In genomic region chr16:9457215-9457614, GRCh38 we compare ENCODE assay signal across 38 cellular contexts.
"Had no signal": no experiment of that assay in that cellular context is flagged by ENCODE, and none has a peak within 500 bp of the region (broad histone marks: within the 10 kb centered on the region; RNA-seq: fewer than 3 reads in every experiment).

No MANE protein-coding gene starts in this region.

- H3K4me3 ChIP-seq: adrenal gland, cardiac muscle cell had no signal

- H3K4me1 Mint-ChIP-seq: activated B cell treated with CpG ODN at 0.5 μM for 24 hours; activated CD4-positive, alpha-beta memory T cell treated with anti-CD3 and anti-CD28 coated beads, Interleukin-2, amount 10 ng/mL, durations not matched to agents 7 days and 5 days; activated CD4-positive, alpha-beta T cell treated with anti-CD3 and anti-CD28 coated beads, Interleukin-2, amount 10 ng/mL, durations not matched to agents 7 days and 5 days; activated CD8-positive, alpha-beta memory T cell treated with anti-CD3 and anti-CD28 coated beads, Interleukin-2, amount 10 ng/mL, durations not matched to agents 7 days and 5 days; activated naive CD8-positive, alpha-beta T cell treated with anti-CD3 and anti-CD28 coated beads for 36 hours; activated T-helper 17 cell treated with anti-CD3 and anti-CD28 coated beads, Interleukin-2, amount 50 U/mL, for 72 hours; brain; central memory CD8-positive, alpha-beta T cell had no signal

- H3K9me3 ChIP-seq: adrenal gland had no signal

- H3K36me3 ChIP-seq: adrenal gland, cardiac muscle cell had no signal

- ATAC-seq: activated CD8-positive, alpha-beta memory T cell treated with anti-CD3 and anti-CD28 coated beads, Interleukin-2, amount 10 ng/mL, durations not matched to agents 7 days and 5 days; activated CD8-positive, alpha-beta T cell treated with anti-CD3 and anti-CD28 coated beads, Interleukin-2, amount 10 ng/mL, durations not matched to agents 7 days and 5 days; activated naive CD4-positive, alpha-beta T cell treated with anti-CD3 and anti-CD28 coated beads, Interleukin-2, amount 50 U/mL, for 72 hours; activated T-cell treated with anti-CD3 and anti-CD28 coated beads, Interleukin-2, amount 50 U/mL, for 4 hours; activated T-cell treated with anti-CD3 and anti-CD28 coated beads, Interleukin-2, amount 50 U/mL, for 72 hours; activated T-helper 17 cell treated with anti-CD3 and anti-CD28 coated beads, Interleukin-2, amount 50 U/mL, for 72 hours had no signal

- H3K4me1 ChIP-seq: adrenal gland had no signal

- H3K27ac ChIP-seq: adrenal gland, cardiac muscle cell, VCaP had no signal

- FAIRE-seq: astrocyte, bronchial epithelial cell, TTC549 had no signal

- H3K27me3 Mint-ChIP-seq: activated CD4-positive, alpha-beta memory T cell treated with anti-CD3 and anti-CD28 coated beads, Interleukin-2, amount 10 ng/mL, durations not matched to agents 7 days and 5 days; activated CD4-positive, alpha-beta T cell treated with anti-CD3 and anti-CD28 coated beads, Interleukin-2, amount 10 ng/mL, durations not matched to agents 7 days and 5 days; activated CD8-positive, alpha-beta memory T cell treated with anti-CD3 and anti-CD28 coated beads, Interleukin-2, amount 10 ng/mL, durations not matched to agents 7 days and 5 days had no signal

- H3K36me3 Mint-ChIP-seq: activated CD8-positive, alpha-beta memory T cell treated with anti-CD3 and anti-CD28 coated beads, Interleukin-2, amount 10 ng/mL, durations not matched to agents 7 days and 5 days; activated naive CD8-positive, alpha-beta T cell treated with anti-CD3 and anti-CD28 coated beads for 36 hours; brain had no signal

- H3K4me3 Mint-ChIP-seq: activated B cell treated with CpG ODN at 0.5 μM for 24 hours; activated CD4-positive, alpha-beta memory T cell treated with anti-CD3 and anti-CD28 coated beads, Interleukin-2, amount 10 ng/mL, durations not matched to agents 7 days and 5 days; activated CD4-positive, alpha-beta T cell treated with anti-CD3 and anti-CD28 coated beads, Interleukin-2, amount 10 ng/mL, durations not matched to agents 7 days and 5 days; activated CD8-positive, alpha-beta memory T cell treated with anti-CD3 and anti-CD28 coated beads, Interleukin-2, amount 10 ng/mL, durations not matched to agents 7 days and 5 days; activated CD8-positive, alpha-beta T cell treated with anti-CD3 and anti-CD28 coated beads, Interleukin-2, amount 10 ng/mL, durations not matched to agents 7 days and 5 days; activated naive CD4-positive, alpha-beta T cell treated with anti-CD3 and anti-CD28 coated beads for 36 hours; activated naive CD8-positive, alpha-beta T cell treated with anti-CD3 and anti-CD28 coated beads for 36 hours; activated T-cell treated with anti-CD3 and anti-CD28 coated beads, Interleukin-2, amount 50 U/mL, for 4 hours; activated T-cell treated with anti-CD3 and anti-CD28 coated beads, Interleukin-2, amount 50 U/mL, for 72 hours; activated T-helper 1 cell treated with anti-CD3 and anti-CD28 coated beads, Interleukin-12 subunit alpha, Interleukin-12 subunit beta, Interleukin-2, Interleukin-4 antibody, amounts not matched to agents 30 ng/mL and 10 ng/mL and 1 ng/mL, durations not matched to agents 14 hours and 24 hours and 36 hours; activated T-helper 17 cell treated with anti-CD3 and anti-CD28 coated beads, Interleukin-2, amount 50 U/mL, for 72 hours; brain; central memory CD8-positive, alpha-beta T cell; T-helper 1 cell treated with Interleukin-12 subunit alpha and Interleukin-12 subunit beta and Interleukin-4 antibody, amounts not matched to agents 30 μg/mL and 1 μg/mL, for 36 hours; T-helper 2 cell treated with Interferon-gamma antibody and Interleukin-4, amounts not matched to agents 5 μg/mL and 100 μg/mL, for 36 hours had no signal

- H3K27ac Mint-ChIP-seq: activated B cell treated with CpG ODN at 0.5 μM for 24 hours; activated CD4-positive, alpha-beta memory T cell treated with anti-CD3 and anti-CD28 coated beads, Interleukin-2, amount 10 ng/mL, durations not matched to agents 7 days and 5 days; activated CD4-positive, alpha-beta T cell treated with anti-CD3 and anti-CD28 coated beads, Interleukin-2, amount 10 ng/mL, durations not matched to agents 7 days and 5 days; activated CD8-positive, alpha-beta memory T cell treated with anti-CD3 and anti-CD28 coated beads, Interleukin-2, amount 10 ng/mL, durations not matched to agents 7 days and 5 days; activated CD8-positive, alpha-beta T cell treated with anti-CD3 and anti-CD28 coated beads, Interleukin-2, amount 10 ng/mL, durations not matched to agents 7 days and 5 days; activated naive CD4-positive, alpha-beta T cell treated with anti-CD3 and anti-CD28 coated beads for 36 hours; activated naive CD4-positive, alpha-beta T cell treated with anti-CD3 and anti-CD28 coated beads, Interleukin-2, amount 50 U/mL, for 72 hours; activated naive CD8-positive, alpha-beta T cell treated with anti-CD3 and anti-CD28 coated beads for 36 hours; activated T-cell treated with anti-CD3 and anti-CD28 coated beads, Interleukin-2, amount 50 U/mL, for 72 hours; activated T-helper 1 cell treated with anti-CD3 and anti-CD28 coated beads, Interleukin-12 subunit alpha, Interleukin-12 subunit beta, Interleukin-2, Interleukin-4 antibody, amounts not matched to agents 30 ng/mL and 10 ng/mL and 1 ng/mL, durations not matched to agents 14 hours and 24 hours and 36 hours; activated T-helper 17 cell treated with anti-CD3 and anti-CD28 coated beads, Interleukin-2, amount 50 U/mL, for 72 hours; brain; T-helper 1 cell treated with Interleukin-12 subunit alpha and Interleukin-12 subunit beta and Interleukin-4 antibody, amounts not matched to agents 30 μg/mL and 1 μg/mL, for 36 hours; T-helper 2 cell treated with Interferon-gamma antibody and Interleukin-4, amounts not matched to agents 5 μg/mL and 100 μg/mL, for 36 hours had no signal

- DNase-seq: activated B cell treated with CpG ODN at 0.5 μM for 24 hours; activated CD4-positive, alpha-beta memory T cell treated with anti-CD3 and anti-CD28 coated beads, Interleukin-2, amount 10 ng/mL, durations not matched to agents 7 days and 5 days; activated CD4-positive, alpha-beta T cell treated with anti-CD3 and anti-CD28 coated beads for 48 hours; activated CD4-positive, alpha-beta T cell treated with anti-CD3 and anti-CD28 coated beads, Interleukin-2, amount 10 ng/mL, durations not matched to agents 7 days and 5 days; activated CD4-positive, alpha-beta T cell treated with anti-CD3 and anti-CD28 coated beads, Interleukin-2, amount 50 U/mL, for 48 hours; activated CD4-positive, CD25-positive, alpha-beta regulatory T cell treated with anti-CD3 and anti-CD28 coated beads, Interleukin-2, amount 50 U/mL, for 72 hours; activated CD8-positive, alpha-beta memory T cell treated with anti-CD3 and anti-CD28 coated beads for 24 hours; activated CD8-positive, alpha-beta memory T cell treated with anti-CD3 and anti-CD28 coated beads, Interleukin-2, amount 10 ng/mL, durations not matched to agents 7 days and 5 days; activated CD8-positive, alpha-beta memory T cell treated with anti-CD3 and anti-CD28 coated beads, Interleukin-2, amount 50 U/mL, for 48 hours; activated CD8-positive, alpha-beta T cell treated with anti-CD3 and anti-CD28 coated beads, Interleukin-2, amount 10 ng/mL, durations not matched to agents 7 days and 5 days; activated effector memory CD4-positive, alpha-beta T cell treated with anti-CD3 and anti-CD28 coated beads, Interleukin-2, amount 50 U/mL, for 16 hours; activated gamma-delta T cell treated with Interleukin-2 at 50 U/mL for 16 hours; activated naive CD4-positive, alpha-beta T cell; activated naive CD4-positive, alpha-beta T cell treated with anti-CD3 and anti-CD28 coated beads for 36 hours; activated naive CD4-positive, alpha-beta T cell treated with anti-CD3 and anti-CD28 coated beads, Interleukin-2, amount 50 U/mL, for 16 hours; activated naive CD8-positive, alpha-beta T cell treated with anti-CD3 and anti-CD28 coated beads for 36 hours; activated T-cell treated with anti-CD3 and anti-CD28 coated beads, Interleukin-2, amount 50 U/mL, for 4 hours; activated T-cell treated with anti-CD3 and anti-CD28 coated beads, Interleukin-2, amount 50 U/mL, for 72 hours; adrenal gland; amniotic stem cell; aorta; caudate nucleus; SW 1271; T-helper 1 cell; T-helper 2 cell; T-helper 9 cell had no signal

- H3K27me3 ChIP-seq: adrenal gland, cardiac muscle cell had no signal
